Comparison of ENCODE assay signal across 25 cellular contexts in the genomic region with DNA sequence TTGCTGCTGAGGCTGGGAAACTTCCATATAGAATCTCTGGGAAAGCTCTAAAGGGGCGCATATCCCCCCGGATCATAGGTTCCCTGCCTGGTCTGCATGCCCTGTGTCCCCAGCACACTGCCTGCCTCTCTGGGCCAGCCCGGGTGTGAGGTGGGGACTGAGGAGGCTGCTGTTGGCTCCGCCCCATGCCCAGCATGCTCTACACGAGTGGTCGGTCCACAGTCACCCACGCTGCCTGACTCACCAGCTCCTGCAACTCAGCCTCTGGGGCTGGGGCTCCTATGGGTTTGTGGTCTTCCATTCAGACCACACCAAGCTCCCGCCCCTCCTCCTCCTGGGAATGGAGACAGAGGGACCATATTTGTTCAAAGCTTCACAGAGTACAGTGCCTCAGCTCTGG.
DNase-seq lines count a peak whose midpoint lies in the region; ATAC-seq, FAIRE-seq and TF ChIP-seq lines count a peak whose summit lies in the region.
"Had no signal": no experiment of that assay in that cellular context is flagged by ENCODE, and none has a peak within 500 bp of the region (broad histone marks: within the 10 kb centered on the region; RNA-seq: fewer than 3 reads in every experiment).

No MANE protein-coding gene starts in this region.

- H3K9me3 ChIP-seq in endothelial cell of umbilical vein (replicated peaks; ENCODE audit: control insufficient read depth, insufficient read depth, low read length), result no peaks in the 10 kb centered on the region
- H3K9me3 ChIP-seq: SJCRH30 had no signal

- no peak overlapping the region for H3K4me3 Mint-ChIP-seq in stimulated activated naive CD8-positive, alpha-beta T cell treated with anti-CD3 and anti-CD28 coated beads, Interleukin-15, amount 100 ng/mL, for 72 hours
- H3K4me3 Mint-ChIP-seq: CD8-positive, alpha-beta memory T cell; IgD-negative memory B cell had no signal

- FAIRE-seq in endothelial cell of umbilical vein (lab: Jason Lieb, UNC), result no peak
- FAIRE-seq: A204.1, G401.6, GM12892, H1, RCC 7860 had no signal

- dilution Hi-C loops in endothelial cell of umbilical vein (cut with MboI; ENCODE audit: extremely low pct_ligation_motif_present, low sequenced_read_pairs), result no loop called here

- peak; percentile 47 for TF ChIP-seq POLR2A in endothelial cell of umbilical vein (IDR thresholded peaks at IDR 0.05; ENCODE audit: low read depth, low read length)

- peaks cover 9% of the 10 kb centered on the region for H3K79me2 ChIP-seq in endothelial cell of umbilical vein (ENCODE audit: control insufficient read depth, insufficient read depth, low read length)

- TF ChIP-seq CTCF in endothelial cell of umbilical vein (IDR thresholded peaks at IDR 0.05; ENCODE audit: extremely low read depth in 1 of 2, insufficient read depth in 1 of 2, low read depth in 1 of 2, low read length in 2 of 2) (no peak), foreskin fibroblast (IDR thresholded peaks at IDR 0.05; ENCODE audit: low read depth, low read length) (no peak)

- intact Hi-C loops in endothelial cell of umbilical vein (cut with micrococcal nuclease) (no loop called here), posterior vena cava (cut with DNase I) (no loop called here)

- H3K4me1 Mint-ChIP-seq in stimulated activated naive CD8-positive, alpha-beta T cell treated with anti-CD3 and anti-CD28 coated beads, Interleukin-15, amount 100 ng/mL, for 72 hours, result no peaks in the 10 kb centered on the region
- H3K4me1 Mint-ChIP-seq: CD8-positive, alpha-beta memory T cell; IgD-negative memory B cell had no signal

- CTCF ChIA-PET in endothelial cell of umbilical vein (lab: Charles Lee), result no interaction called here

- H3K9me1 ChIP-seq in endothelial cell of umbilical vein (replicated peaks; ENCODE audit: control insufficient read depth, extremely low read depth, insufficient read depth, low read length), result no peaks in the 10 kb centered on the region

- H3K27ac ChIP-seq in endothelial cell of umbilical vein (ENCODE audit: insufficient read depth, low read depth, low read length), result no peak overlapping the region
- H3K27ac ChIP-seq: C4-2B, SJCRH30 had no signal

- no peaks in the 10 kb centered on the region for H3K27me3 ChIP-seq in endothelial cell of umbilical vein (ENCODE audit: control insufficient read depth in 2 of 2, insufficient read depth in 2 of 2, low read length in 2 of 2)
- H3K27me3 ChIP-seq: SJCRH30 had no signal

- H3K27me3 Mint-ChIP-seq in stimulated activated naive CD8-positive, alpha-beta T cell treated with anti-CD3 and anti-CD28 coated beads, Interleukin-15, amount 100 ng/mL, for 72 hours, result no peaks in the 10 kb centered on the region

- peaks cover 5% of the 10 kb centered on the region for H3K4me1 ChIP-seq in endothelial cell of umbilical vein (ENCODE audit: control insufficient read depth, extremely low read depth, insufficient read depth, low read length)
- H3K4me1 ChIP-seq: SJCRH30 had no signal

- H2AFZ ChIP-seq in endothelial cell of umbilical vein (ENCODE audit: low read depth, low read length), result no peak overlapping the region

- BruUV-seq in endothelial cell of umbilical vein (replicated peaks; lab: Mats Ljungman, UMichigan), result no TSS peak

- H3K27ac Mint-ChIP-seq in stimulated activated naive CD8-positive, alpha-beta T cell treated with anti-CD3 and anti-CD28 coated beads, Interleukin-15, amount 100 ng/mL, for 72 hours, result no peak overlapping the region
- H3K27ac Mint-ChIP-seq: CD8-positive, alpha-beta memory T cell; IgD-negative memory B cell had no signal

- ATAC-seq in stimulated activated naive CD8-positive, alpha-beta T cell treated with anti-CD3 and anti-CD28 coated beads, Interleukin-15, Interleukin-2, amounts not matched to agents 100 U/mL and 50 U/mL, for 24 hours, result peak; percentile 13
- no peak for ATAC-seq in stimulated activated naive CD8-positive, alpha-beta T cell treated with anti-CD3 and anti-CD28 coated beads, Interleukin-15, amount 100 ng/mL, for 72 hours

- no peaks in the 10 kb centered on the region for H4K20me1 ChIP-seq in endothelial cell of umbilical vein (replicated peaks; ENCODE audit: control insufficient read depth, extremely low read depth, insufficient read depth, low read length)

- H3K4me2 ChIP-seq in endothelial cell of umbilical vein (ENCODE audit: insufficient read depth, low read length), result no peak overlapping the region

- peaks cover 63 to 82% of the 10 kb centered on the region in 2 experiments for H3K36me3 ChIP-seq in endothelial cell of umbilical vein (ENCODE audit: control insufficient read depth in 2 of 2, extremely low read depth in 1 of 2, insufficient read depth in 2 of 2, low read length in 2 of 2)
- H3K36me3 ChIP-seq: SJCRH30 had no signal

- H3K4me3 ChIP-seq in endothelial cell of umbilical vein (replicated peaks in 1 of 3; ENCODE audit: insufficient read depth in 1 of 3, low read depth in 1 of 3, low read length in 3 of 3) (no peak overlapping the region), foreskin fibroblast (ENCODE audit: low read depth in 1 of 2, low read length in 2 of 2) (no peak overlapping the region)
- H3K4me3 ChIP-seq: SJCRH30 had no signal

- POLR2A ChIA-PET in endothelial cell of umbilical vein (lab: Charles Lee), result no interaction called here

- no peak overlapping the region for H3K9ac ChIP-seq in endothelial cell of umbilical vein (replicated peaks; ENCODE audit: extremely low read depth, insufficient read depth, low read length)

- no peaks in the 10 kb centered on the region for H3K9me3 Mint-ChIP-seq in stimulated activated naive CD8-positive, alpha-beta T cell treated with anti-CD3 and anti-CD28 coated beads, Interleukin-15, amount 100 ng/mL, for 72 hours
- H3K9me3 Mint-ChIP-seq: CD8-positive, alpha-beta memory T cell; IgD-negative memory B cell had no signal

- DNase-seq in stimulated activated naive CD8-positive, alpha-beta T cell treated with anti-CD3 and anti-CD28 coated beads, Interleukin-15, Interleukin-2, amounts not matched to agents 100 U/mL and 50 U/mL, for 24 hours, result peak; percentile 10
- no peak for DNase-seq in stimulated activated naive CD8-positive, alpha-beta T cell treated with anti-CD3 and anti-CD28 coated beads, Interleukin-15, amount 100 ng/mL, for 72 hours
- no peak for DNase-seq in endothelial cell of umbilical vein (ENCODE audit: low read depth, low spot score)
- peak; percentile 47 for DNase-seq in posterior vena cava (ENCODE audit: low spot score)
- DNase-seq in HuH-7 (ENCODE audit: low spot score), result no peak
- no peak for DNase-seq in activated CD4-positive, CD25-positive, alpha-beta regulatory T cell (lab: John Stamatoyannopoulos, UW)
- DNase-seq in foreskin fibroblast, result no peak
- DNase-seq: Calu3; CD8-positive, alpha-beta memory T cell; DMS153; NCI-H1105; NCI-H146; NCI-H2029 treated with DMSO at 0.1 percent for 48 hours; NCI-H345; NCI-H524; NCI-H82; OCI-M1; SJCRH30 had no signal

TF ChIP-seq in endothelial cell of umbilical vein, 7 proteins besides CTCF, POLR2A, EP300 and RAD21:
- TF ChIP-seq MYC (IDR thresholded peaks at IDR 0.05; ENCODE audit: low read depth, low read length) (no peak), FOS (IDR thresholded peaks at IDR 0.05; ENCODE audit: borderline replicate concordance, insufficient read depth, low read length) (no peak), POLR2AphosphoS5 (IDR thresholded peaks at IDR 0.05; ENCODE audit: insufficient read depth, low read depth, low read length) (no peak), JUN (IDR thresholded peaks at IDR 0.05; ENCODE audit: borderline replicate concordance, insufficient read depth, insufficient read length, low read depth) (no peak), EZH2 (IDR thresholded peaks at IDR 0.05; ENCODE audit: borderline replicate concordance, low read depth, low read length, severe bottlenecking) (no peak), GATA2 (IDR thresholded peaks at IDR 0.05; ENCODE audit: insufficient read depth, insufficient read length, low read depth, low read length) (no peak)
- TF ChIP-seq, protein P1, sequence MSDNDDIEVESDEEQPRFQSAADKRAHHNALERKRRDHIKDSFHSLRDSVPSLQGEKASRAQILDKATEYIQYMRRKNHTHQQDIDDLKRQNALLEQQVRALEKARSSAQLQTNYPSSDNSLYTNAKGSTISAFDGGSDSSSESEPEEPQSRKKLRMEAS (IDR thresholded peaks at IDR 0.05; ENCODE audit: insufficient read depth, insufficient read length), result no peak

Comparison
In these comparisons a context has a peak if more than half of its experiments do, and no peak if none do; other contexts are left out.
1. DNase-seq: peak in stimulated activated naive CD8-positive, alpha-beta T cell treated with anti-CD3 and anti-CD28 coated beads, Interleukin-15, Interleukin-2, amounts not matched to agents 100 U/mL and 50 U/mL, for 24 hours (single experiment) and posterior vena cava (single experiment); none in stimulated activated naive CD8-positive, alpha-beta T cell treated with anti-CD3 and anti-CD28 coated beads, Interleukin-15, amount 100 ng/mL, for 72 hours (0 of 2), endothelial cell of umbilical vein (single experiment), HuH-7 (single experiment), activated CD4-positive, CD25-positive, alpha-beta regulatory T cell (0 of 4) and foreskin fibroblast (0 of 2).